In genomic region chr6:31462964-31463940, GRCh38 we compare ENCODE assay signal across 8 cellular contexts. TPM values are rescaled to one million over a fixed set of nuclear protein-coding genes. Genes with fewer than 3 reads are reported as not detected.
DNase-seq lines count a peak whose midpoint lies in the region; ATAC-seq and TF ChIP-seq lines count a peak whose summit lies in the region.

No MANE protein-coding gene starts in this region.

- peaks cover 7% of the 10 kb centered on the region for H3K36me3 Mint-ChIP-seq in T-helper 17 cell (ENCODE audit: low read depth)

- H3K27ac ChIP-seq in rectal smooth muscle tissue (ENCODE audit: low read depth, low read length): no peak overlapping the region
- peak overlapping the region; percentile 76 to 88 for H3K27ac ChIP-seq in uterus

- intact Hi-C loops in uterus (cut with DNase I; ENCODE audit: low total_unique reads): no loop called here

- ATAC-seq in GM21529 (IDR thresholded peaks at IDR 0.05; ENCODE audit: unreplicated experiment) (peak; percentile 90), T-helper 17 cell (peak; percentile 88)

- H3K27me3 ChIP-seq in rectal smooth muscle tissue (ENCODE audit: control insufficient read depth, insufficient read depth, low read length): no peaks in the 10 kb centered on the region
- no peaks in the 10 kb centered on the region for H3K27me3 ChIP-seq in uterus

- peak overlapping the region; percentile 100 for H3K27ac Mint-ChIP-seq in T-helper 17 cell

- H3K4me1 ChIP-seq in rectal smooth muscle tissue (ENCODE audit: control insufficient read depth, insufficient read depth, low read length) (no peaks in the 10 kb centered on the region), uterus (no peaks in the 10 kb centered on the region)

- H3K4me3 ChIP-seq in rectal smooth muscle tissue (ENCODE audit: low read length) (peak overlapping the region; percentile 72), uterus (peak overlapping the region; percentile 37 to 40)

- no peak for TF ChIP-seq CTCF in uterus (IDR thresholded peaks at IDR 0.05)

- H3K9ac ChIP-seq in rectal smooth muscle tissue (ENCODE audit: low read length): peak overlapping the region; percentile 74

- in situ Hi-C loops in KBM-7 (cut with MboI; ENCODE audit: low pct_unique_long_range_greater_than_20kb, low sequenced_read_pairs): no loop called here

- DNase-seq in DMS153 treated with DMSO at 0.1 percent for 48 hours (lab: John Stamatoyannopoulos, UW; ENCODE audit: unreplicated experiment) (peak; percentile 89), KBM-7 (peak; percentile 20), T-helper 17 cell (peak; percentile 82 to 87 (median 86)), astrocyte of the hippocampus (ENCODE audit: low read depth, low spot score) (peak; percentile 92), hippocampal formation (lab: John Stamatoyannopoulos, UW) (peak; percentile 29 to 59), uterus (peak; percentile 87 to 94)

- peak overlapping the region; percentile 98 for H3K4me3 Mint-ChIP-seq in T-helper 17 cell

- peaks cover 59% of the 10 kb centered on the region for H3K4me1 Mint-ChIP-seq in T-helper 17 cell

- no peaks in the 10 kb centered on the region for H3K27me3 Mint-ChIP-seq in T-helper 17 cell

- peak; percentile 69 to 86 for TF ChIP-seq POLR2A in uterus (IDR thresholded peaks at IDR 0.05)

- H3K36me3 ChIP-seq in rectal smooth muscle tissue (ENCODE audit: control insufficient read depth, insufficient read depth, low read length) (no peaks in the 10 kb centered on the region), uterus (no peaks in the 10 kb centered on the region)

- H3K9me3 ChIP-seq in T-helper 17 cell (ENCODE audit: control insufficient read depth, low read length, poor library complexity, severe bottlenecking) (no peaks in the 10 kb centered on the region), uterus (no peaks in the 10 kb centered on the region)

RNA-seq across cellular contexts. Expression of gene MICB, which starts 34.7 kb away (rescaled TPM):
- total RNA-seq in T-helper 17 cell: 10 to 100 TPM; 16.5 to 17.6 TPM
- 1 to 10 TPM; 1.9 to 4.8 (median 2.9) TPM for total RNA-seq in uterus

RNA-seq across cellular contexts. Expression of gene MICA, which starts 59.9 kb away (rescaled TPM):
- 10 to 100 TPM; 11.2 to 11.5 TPM for total RNA-seq in T-helper 17 cell
- total RNA-seq in uterus: 10 to 100 TPM in 3 of 4 donors, 1 to 10 TPM in 1; 9.1 to 31.7 (median 17.2) TPM

Comparison
In these comparisons a context has a peak if more than half of its experiments do, and no peak if none do; other contexts are left out.
1. DNase-seq: peak in every context shown above with its lines; median percentile 92 in astrocyte of the hippocampus; 90 in uterus; 89 in DMS153 treated with DMSO at 0.1 percent for 48 hours; 86 in T-helper 17 cell; 44 in hippocampal formation; 20 in KBM-7.